ENCODE assay signal across 1 cellular context in genomic region chr11:2193099-2193886, GRCh38.
TF ChIP-seq lines count a peak whose summit lies in the region.

No MANE protein-coding gene starts in this region.

TF ChIP-seq in SK-N-SH, 30 proteins besides CTCF, POLR2A, EP300 and RAD21 (continued from another document):
- TF ChIP-seq PBX3 (IDR thresholded peaks at IDR 0.05): peak; percentile 33; the same call in 1 of the 2 replicates
- peak; percentile 100 for TF ChIP-seq FOXJ3 (CRISPR knock-in tag; IDR thresholded peaks at IDR 0.05)
- no peak for TF ChIP-seq GABPA (IDR thresholded peaks at IDR 0.05; ENCODE audit: low read depth)
